Comparison of ENCODE assay signal across 11 cellular contexts in genomic region chr1:223500560-223501425, GRCh38.
DNase-seq lines count a peak whose midpoint lies in the region; ATAC-seq and TF ChIP-seq lines count a peak whose summit lies in the region.
"Had no signal": no experiment of that assay in that cellular context is flagged by ENCODE, and none has a peak within 500 bp of the region (broad histone marks: within the 10 kb centered on the region; RNA-seq: fewer than 3 reads in every experiment).

No MANE protein-coding gene starts in this region.

- H3K27ac Mint-ChIP-seq in H9 = no peak overlapping the region
- H3K27ac Mint-ChIP-seq in T-helper 2 cell treated with Interferon-gamma antibody and Interleukin-4, amounts not matched to agents 5 μg/mL and 100 μg/mL, for 36 hours = no peak overlapping the region
- H3K27ac Mint-ChIP-seq: natural killer cell had no signal

- H3K18ac ChIP-seq in H9 (ENCODE audit: insufficient read length, low read depth, low read length) = peak overlapping the region; percentile 78

- DNase-seq in AG04449 (ENCODE audit: low read depth, low spot score) (peak; percentile 65), H9 (no peak), amniotic epithelial cell (ENCODE audit: low read depth) (peak; percentile 94), kidney tubule cell (ENCODE audit: low spot score) (peak; percentile 100), foreskin melanocyte (no peak), NK-92 (lab: John Stamatoyannopoulos, UW; ENCODE audit: unreplicated experiment) (no peak)
- no peak for DNase-seq in T-helper 2 cell treated with Interferon-gamma antibody and Interleukin-4, amounts not matched to agents 5 μg/mL and 100 μg/mL, for 36 hours (ENCODE audit: low spot score)
- DNase-seq: natural killer cell, transverse colon had no signal

- CTCF ChIA-PET in AG04449 (lab: Yijun Ruan, JAX) = interaction anchor here (0.9 to 2.5 kb wide), 3 partner anchors 13 to 377 kb away, joined by 3 to 6 read pairs (median 3); no protein-coding TSS in a partner anchor

- H2AFZ ChIP-seq in H9 (ENCODE audit: low read length) = peak overlapping the region; percentile 1

- no peak overlapping the region for H3T11ph ChIP-seq in H9 (ENCODE audit: low read length)

- H3K27me3 ChIP-seq in H9 (ENCODE audit: insufficient read depth, low read length) = no peaks in the 10 kb centered on the region
- H3K27me3 ChIP-seq: transverse colon had no signal

- ATAC-seq in GM19452 (IDR thresholded peaks at IDR 0.05; ENCODE audit: unreplicated experiment) = no peak
- ATAC-seq: natural killer cell had no signal

- H3K4me3 Mint-ChIP-seq in H9 = no peak overlapping the region
- no peak overlapping the region for H3K4me3 Mint-ChIP-seq in T-helper 2 cell treated with Interferon-gamma antibody and Interleukin-4, amounts not matched to agents 5 μg/mL and 100 μg/mL, for 36 hours
- H3K4me3 Mint-ChIP-seq: central memory CD8-positive, alpha-beta T cell; natural killer cell had no signal

- H4K5ac ChIP-seq in H9 (ENCODE audit: insufficient read length, low read depth, low read length) = no peak overlapping the region

- no peak overlapping the region for H4K8ac ChIP-seq in H9 (replicated peaks; ENCODE audit: insufficient read length, low read depth, low read length)

- H3K4me3 ChIP-seq in AG04449 (ENCODE audit: low read depth, low read length) = no peak overlapping the region
- H3K4me3 ChIP-seq: transverse colon had no signal

- WGBS in H9 (ENCODE audit: extremely low coverage, insufficient read length, low lambda C conversion rate) = no CpG with 5 or more reads among the region's 11 CpGs

- no peak overlapping the region for H2BK20ac ChIP-seq in H9 (ENCODE audit: low read depth, low read length, poor library complexity, severe bottlenecking)

- no peak overlapping the region for H3K56ac ChIP-seq in H9 (ENCODE audit: insufficient read length, low read depth, low read length)

- H3K4ac ChIP-seq in H9 (ENCODE audit: low read depth, low read length) = no peak overlapping the region; the same call in 1 of the 2 replicates

- TF ChIP-seq CTCF in AG04449 (IDR thresholded peaks at IDR 0.05; ENCODE audit: insufficient read depth, low read length, missing control alignments) (no peak), H9 (conservative IDR thresholded peaks at IDR 0.05) (no peak)

- no peaks in the 10 kb centered on the region for H3K79me1 ChIP-seq in H9 (ENCODE audit: insufficient read depth, low read depth, low read length, poor library complexity, severe bottlenecking)

- H2BK15ac ChIP-seq in H9 (ENCODE audit: low read depth, low read length) = no peak overlapping the region

- POLR2A ChIA-PET in AG04449 (lab: Yijun Ruan, JAX) = no interaction called here

- H2AK5ac ChIP-seq in H9 (ENCODE audit: insufficient read length, low read length) = no peak overlapping the region

- H3K14ac ChIP-seq in H9 (ENCODE audit: insufficient read depth, low read length) = peak overlapping the region; percentile 41; the same call in 1 of the 2 replicates

- H2BK12ac ChIP-seq in H9 (ENCODE audit: insufficient read length, low read depth, low read length) = no peak overlapping the region

- no peaks in the 10 kb centered on the region for H3K9me3 Mint-ChIP-seq in H9
- H3K9me3 Mint-ChIP-seq in T-helper 2 cell treated with Interferon-gamma antibody and Interleukin-4, amounts not matched to agents 5 μg/mL and 100 μg/mL, for 36 hours = no peaks in the 10 kb centered on the region
- H3K9me3 Mint-ChIP-seq: central memory CD8-positive, alpha-beta T cell had no signal

- H3K36me3 Mint-ChIP-seq in H9 (ENCODE audit: insufficient read depth in 1 of 3, low read depth in 3 of 3) = no peaks in the 10 kb centered on the region
- no peaks in the 10 kb centered on the region for H3K36me3 Mint-ChIP-seq in T-helper 2 cell treated with Interferon-gamma antibody and Interleukin-4, amounts not matched to agents 5 μg/mL and 100 μg/mL, for 36 hours (ENCODE audit: low read depth)
- H3K36me3 Mint-ChIP-seq: natural killer cell had no signal

- H2BK120ac ChIP-seq in H9 (ENCODE audit: low read depth, low read length, poor library complexity, severe bottlenecking) = no peak overlapping the region

- H4K20me1 ChIP-seq in H9 (ENCODE audit: control insufficient read depth, insufficient read depth, insufficient read length) = no peaks in the 10 kb centered on the region

- peaks cover 3% of the 10 kb centered on the region for H3K27me3 Mint-ChIP-seq in H9 (ENCODE audit: low read depth)
- H3K27me3 Mint-ChIP-seq in T-helper 2 cell treated with Interferon-gamma antibody and Interleukin-4, amounts not matched to agents 5 μg/mL and 100 μg/mL, for 36 hours (ENCODE audit: low read depth) = no peaks in the 10 kb centered on the region

- no peak overlapping the region for H3K9ac ChIP-seq in H9 (ENCODE audit: extremely low read depth, insufficient read length, low read length)

- no peaks in the 10 kb centered on the region for H3K4me1 ChIP-seq in H9 (ENCODE audit: insufficient read depth, low read length)

- H3K79me2 ChIP-seq in H9 (ENCODE audit: insufficient read depth, low read length) = no peaks in the 10 kb centered on the region

- H3K27ac ChIP-seq in H9 (ENCODE audit: insufficient read length, low read depth, low read length) = no peak overlapping the region
- H3K27ac ChIP-seq: transverse colon had no signal

- H3K23ac ChIP-seq in H9 (ENCODE audit: insufficient read length, low read depth, low read length) = no peak overlapping the region

- no peaks in the 10 kb centered on the region for H3K9me3 ChIP-seq in H9 (ENCODE audit: control insufficient read depth, low read depth, low read length)
- H3K9me3 ChIP-seq: transverse colon had no signal

- H3K23me2 ChIP-seq in H9 (ENCODE audit: insufficient read length, low read depth, low read length, poor library complexity, severe bottlenecking) = no peaks in the 10 kb centered on the region

- H3K4me1 Mint-ChIP-seq in H9 = peaks cover 8 to 17% of the 10 kb centered on the region in 2 experiments
- H3K4me1 Mint-ChIP-seq in T-helper 2 cell treated with Interferon-gamma antibody and Interleukin-4, amounts not matched to agents 5 μg/mL and 100 μg/mL, for 36 hours (ENCODE audit: low read depth) = no peaks in the 10 kb centered on the region
- H3K4me1 Mint-ChIP-seq: natural killer cell had no signal

- no peak overlapping the region for H4K91ac ChIP-seq in H9 (ENCODE audit: insufficient read length, low read depth, low read length)

- no peak overlapping the region for H2BK5ac ChIP-seq in H9 (ENCODE audit: insufficient read length, low read length)

- H3K4me2 ChIP-seq in H9 (ENCODE audit: insufficient read depth, insufficient read length, low read length) = no peak overlapping the region

Comparison
In these comparisons a context has a peak if more than half of its experiments do, and no peak if none do; other contexts are left out.
1. DNase-seq: peak in AG04449 (single experiment), amniotic epithelial cell (single experiment) and kidney tubule cell (single experiment); none in H9 (single experiment), foreskin melanocyte (single experiment), NK-92 (single experiment) and T-helper 2 cell treated with Interferon-gamma antibody and Interleukin-4, amounts not matched to agents 5 μg/mL and 100 μg/mL, for 36 hours (single experiment).